ENCODE assay signal across 10 cellular contexts in genomic region chr14:91889477-91890211, GRCh38. TPM values are rescaled to one million over a fixed set of nuclear protein-coding genes. Genes with fewer than 3 reads are reported as not detected.
DNase-seq lines count a peak whose midpoint lies in the region; ATAC-seq and TF ChIP-seq lines count a peak whose summit lies in the region.
"Had no signal": no experiment of that assay in that cellular context is flagged by ENCODE, and none has a peak within 500 bp of the region (broad histone marks: within the 10 kb centered on the region; RNA-seq: fewer than 3 reads in every experiment).

No MANE protein-coding gene starts in this region.

- H4K20me1 ChIP-seq in osteoblast (ENCODE audit: insufficient read depth, low read length) = peaks cover 3% of the 10 kb centered on the region

- H3K4me3 ChIP-seq in CD4-positive, CD25-positive, alpha-beta regulatory T cell (ENCODE audit: low read depth, low read length) = no peak overlapping the region
- no peak overlapping the region for H3K4me3 ChIP-seq in esophagus squamous epithelium
- H3K4me3 ChIP-seq in parathyroid adenoma (ENCODE audit: low read depth, low read length) = no peak overlapping the region
- no peak overlapping the region for H3K4me3 ChIP-seq in osteoblast (ENCODE audit: insufficient read depth, low read length)

- H2AFZ ChIP-seq in parathyroid adenoma (peak overlapping the region; percentile 93), osteoblast (ENCODE audit: low read length) (no peak overlapping the region)

- H3K4me1 ChIP-seq in CD4-positive, CD25-positive, alpha-beta regulatory T cell (ENCODE audit: control insufficient read depth, insufficient read depth, low read length, poor library complexity, severe bottlenecking) = peaks cover 17% of the 10 kb centered on the region
- peaks cover 10 to 47% (median 24%) of the 10 kb centered on the region in 3 donors for H3K4me1 ChIP-seq in esophagus squamous epithelium
- H3K4me1 ChIP-seq in parathyroid adenoma = peaks cover 14% of the 10 kb centered on the region
- H3K4me1 ChIP-seq in osteoblast (ENCODE audit: insufficient read depth, low read length) = peaks cover 11% of the 10 kb centered on the region

- H3K36me3 Mint-ChIP-seq in CD4-positive, CD25-positive, alpha-beta regulatory T cell = no peaks in the 10 kb centered on the region
- no peaks in the 10 kb centered on the region for H3K36me3 Mint-ChIP-seq in CD14-positive monocyte

- no peak for TF ChIP-seq POLR2A in esophagus squamous epithelium (IDR thresholded peaks at IDR 0.05)

- DNase-seq in CD4-positive, CD25-positive, alpha-beta regulatory T cell = no peak
- DNase-seq in NCI-H774 (lab: John Stamatoyannopoulos, UW) = peak; percentile 36
- DNase-seq in esophagus squamous epithelium (lab: John Stamatoyannopoulos, UW) = no peak
- no peak for DNase-seq in CD14-positive monocyte (ENCODE audit: low spot score)
- no peak for DNase-seq in NCI-H2107 treated with DMSO at 0.1 percent for 48 hours (lab: John Stamatoyannopoulos, UW; ENCODE audit: unreplicated experiment)
- no peak for DNase-seq in NCI-H510A treated with DMSO at 0.1 percent for 48 hours (lab: John Stamatoyannopoulos, UW)
- no peak for DNase-seq in osteoblast (ENCODE audit: insufficient read length, low spot score, missing footprints)
- DNase-seq: cerebellar nuclear complex, SHP77 treated with DMSO at 0.1 percent for 48 hours had no signal

- H3K27me3 ChIP-seq in CD4-positive, CD25-positive, alpha-beta regulatory T cell (ENCODE audit: control insufficient read depth, insufficient read depth, low read length) = no peaks in the 10 kb centered on the region
- no peaks in the 10 kb centered on the region for H3K27me3 ChIP-seq in esophagus squamous epithelium
- H3K27me3 ChIP-seq in parathyroid adenoma (ENCODE audit: control insufficient read depth, insufficient read depth, low read length) = no peaks in the 10 kb centered on the region
- no peaks in the 10 kb centered on the region for H3K27me3 ChIP-seq in osteoblast (ENCODE audit: insufficient read depth, low read length)

- no peak overlapping the region for H3K27ac ChIP-seq in CD4-positive, CD25-positive, alpha-beta regulatory T cell (ENCODE audit: insufficient read depth, low read length, poor library complexity, severe bottlenecking)
- peak overlapping the region in 3 of 4 donors; percentile 40 to 79 (median 73) for H3K27ac ChIP-seq in esophagus squamous epithelium
- peak overlapping the region; percentile 76 for H3K27ac ChIP-seq in parathyroid adenoma
- no peak overlapping the region for H3K27ac ChIP-seq in osteoblast (ENCODE audit: low read depth, low read length)

- ATAC-seq in CD4-positive, CD25-positive, alpha-beta regulatory T cell (ENCODE audit: low read depth in 2 of 2) = no peak

- peak overlapping the region; percentile 26 to 83 (median 51) for H3K27ac Mint-ChIP-seq in CD4-positive, CD25-positive, alpha-beta regulatory T cell
- no peak overlapping the region for H3K27ac Mint-ChIP-seq in CD14-positive monocyte

- no peak for TF ChIP-seq CTCF in esophagus squamous epithelium (IDR thresholded peaks at IDR 0.05)
- TF ChIP-seq CTCF in parathyroid adenoma (IDR thresholded peaks at IDR 0.05) = peak; percentile 20
- TF ChIP-seq CTCF in CD14-positive monocyte (IDR thresholded peaks at IDR 0.05) = no peak
- TF ChIP-seq CTCF in osteoblast (IDR thresholded peaks at IDR 0.05; ENCODE audit: extremely low read depth, low read depth, low read length) = no peak

- H3K9me3 Mint-ChIP-seq in CD4-positive, CD25-positive, alpha-beta regulatory T cell = no peaks in the 10 kb centered on the region
- H3K9me3 Mint-ChIP-seq in CD14-positive monocyte = peaks cover 0 to 1% (median 0%) of the 10 kb centered on the region in 7 donors

- no peak overlapping the region for H3K9ac ChIP-seq in parathyroid adenoma

- H3K79me2 ChIP-seq in parathyroid adenoma = no peaks in the 10 kb centered on the region
- H3K79me2 ChIP-seq in osteoblast (ENCODE audit: insufficient read depth, low read length) = no peaks in the 10 kb centered on the region

- intact Hi-C loops in esophagus squamous epithelium (cut with DNase I) (no loop called here), CD14-positive monocyte (cut with micrococcal nuclease) (no loop called here)

- no peaks in the 10 kb centered on the region for H3K9me3 ChIP-seq in CD4-positive, CD25-positive, alpha-beta regulatory T cell (ENCODE audit: control insufficient read depth in 2 of 2, low read length in 2 of 2)
- H3K9me3 ChIP-seq in esophagus squamous epithelium (no peaks in the 10 kb centered on the region), parathyroid adenoma (ENCODE audit: control insufficient read depth, low read length) (no peaks in the 10 kb centered on the region), osteoblast (ENCODE audit: low read depth, low read length) (no peaks in the 10 kb centered on the region)

- 56 to 72% methylated on average over 8 to 9 of the region's 13 CpGs for WGBS in esophagus squamous epithelium, 2 donors

- peaks cover 0 to 53% (median 20%) of the 10 kb centered on the region in 4 donors for H3K4me1 Mint-ChIP-seq in CD4-positive, CD25-positive, alpha-beta regulatory T cell
- peaks cover 10% of the 10 kb centered on the region for H3K4me1 Mint-ChIP-seq in CD14-positive monocyte

- H3K4me3 Mint-ChIP-seq in CD4-positive, CD25-positive, alpha-beta regulatory T cell = no peak overlapping the region
- H3K4me3 Mint-ChIP-seq in CD14-positive monocyte = no peak overlapping the region

- no peak overlapping the region for H3K4me2 ChIP-seq in parathyroid adenoma (ENCODE audit: low read length)
- no peak overlapping the region for H3K4me2 ChIP-seq in osteoblast (ENCODE audit: insufficient read depth, low read length)

- no peaks in the 10 kb centered on the region for H3K36me3 ChIP-seq in CD4-positive, CD25-positive, alpha-beta regulatory T cell (ENCODE audit: control insufficient read depth, insufficient read depth, low read length)
- H3K36me3 ChIP-seq in esophagus squamous epithelium (no peaks in the 10 kb centered on the region), parathyroid adenoma (ENCODE audit: control insufficient read depth, insufficient read depth, low read length) (no peaks in the 10 kb centered on the region), osteoblast (ENCODE audit: insufficient read depth, low read length) (no peaks in the 10 kb centered on the region)

- H3K27me3 Mint-ChIP-seq in CD4-positive, CD25-positive, alpha-beta regulatory T cell = no peaks in the 10 kb centered on the region
- H3K27me3 Mint-ChIP-seq in CD14-positive monocyte (ENCODE audit: low read depth in 3 of 3) = peaks cover 0 to 3% (median 0%) of the 10 kb centered on the region in 3 donors

RNA-seq across cellular contexts. Expression of gene TC2N, which starts 22.3 kb away (rescaled TPM):
- total RNA-seq in CD4-positive, CD25-positive, alpha-beta regulatory T cell = 138 TPM
- 100 to 1,000 TPM in 1 of 4 donors, 10 to 100 TPM in 3; 68.8 to 113 (median 93.1) TPM for polyA plus RNA-seq in CD4-positive, CD25-positive, alpha-beta regulatory T cell
- total RNA-seq in esophagus squamous epithelium = 10 to 100 TPM; 32.4 to 48.9 (median 44.7) TPM
- polyA plus RNA-seq in CD14-positive monocyte = under 1 TPM; 0.24 to 0.55 TPM
- under 0.01 and 0.29 TPM in 2 replicates for total RNA-seq in osteoblast

RNA-seq across cellular contexts. Expression of gene FBLN5, which starts 57.9 kb away (rescaled TPM):
- total RNA-seq in CD4-positive, CD25-positive, alpha-beta regulatory T cell = 3.0 TPM
- polyA plus RNA-seq in CD4-positive, CD25-positive, alpha-beta regulatory T cell = 10 to 100 TPM; 10.6 to 21.9 (median 21.0) TPM
- total RNA-seq in esophagus squamous epithelium = 10 to 100 TPM in 2 of 4 donors, 1 to 10 TPM in 2; 1.2 to 83.5 (median 8.0) TPM
- under 1 TPM in 1 of 2 donors, not detected in 1; 0.16 TPM for polyA plus RNA-seq in CD14-positive monocyte
- total RNA-seq in osteoblast = 22.1 and 27.7 TPM in 2 replicates

Comparison
In these comparisons a context has a peak if more than half of its experiments do, and no peak if none do; other contexts are left out.
1. H3K27ac ChIP-seq: peak in esophagus squamous epithelium (3 of 4) and parathyroid adenoma (single experiment); none in CD4-positive, CD25-positive, alpha-beta regulatory T cell (single experiment) and osteoblast (single experiment).
2. H3K27ac Mint-ChIP-seq: peak in CD4-positive, CD25-positive, alpha-beta regulatory T cell (3 of 3); none in CD14-positive monocyte (0 of 7).
3. RNA of gene TC2N, which starts 22.3 kb away (total RNA-seq): 138 TPM in CD4-positive, CD25-positive, alpha-beta regulatory T cell (single experiment) and 32.4 to 48.9 TPM in esophagus squamous epithelium; under 0.01 to 0.29 TPM in osteoblast; every median in the first group is over 10 times any median in the second.